ENCODE assay signal across 1 cellular context in the genomic region with DNA sequence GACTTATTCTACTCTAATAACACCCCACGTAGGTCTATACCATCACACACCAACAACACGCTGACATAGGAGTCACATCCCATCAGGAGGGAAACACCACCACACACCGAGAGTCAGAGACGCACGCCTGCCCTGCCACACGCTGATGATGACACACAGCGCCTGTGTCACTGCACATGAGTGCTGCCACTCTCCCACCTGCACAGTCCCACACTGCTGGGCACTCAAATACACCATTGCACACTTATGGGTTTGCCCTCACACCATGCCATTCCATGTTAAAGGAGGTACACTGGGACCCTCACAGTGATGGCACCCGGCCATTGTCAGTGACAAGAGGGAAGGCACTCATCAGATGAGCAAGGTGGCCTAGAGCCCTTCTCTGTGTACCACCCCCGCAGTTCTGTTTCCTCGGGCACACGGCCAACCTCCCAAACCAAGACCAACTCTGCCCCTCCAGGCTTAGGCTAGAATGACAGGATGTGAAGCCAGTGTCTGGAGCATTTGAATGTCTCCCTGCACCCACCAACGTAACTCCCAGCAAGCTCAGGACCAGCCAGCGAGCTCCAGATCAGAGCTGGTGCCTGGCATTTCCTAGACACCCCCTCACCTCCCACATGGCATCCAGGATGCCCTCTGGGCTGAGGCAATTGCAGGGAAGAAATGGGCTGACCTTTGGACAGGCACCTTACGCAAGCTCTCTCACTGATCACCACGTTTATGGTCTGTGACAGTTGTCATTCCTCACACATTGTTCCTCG.
TF ChIP-seq lines count a peak whose summit lies in the region.

No MANE protein-coding gene starts in this region.

TF ChIP-seq in H1, 55 proteins besides CTCF, POLR2A, EP300 and RAD21:
- TF ChIP-seq EZH2 (IDR thresholded peaks at IDR 0.05; ENCODE audit: low read depth, low read length, severe bottlenecking): no peak
- TF ChIP-seq EGR1 (IDR thresholded peaks at IDR 0.05; ENCODE audit: borderline replicate concordance, low read depth, low read length): peak; percentile 66; the same call in 1 of the 2 replicates
- no peak for TF ChIP-seq TAF1 (IDR thresholded peaks at IDR 0.05; ENCODE audit: low read depth, low read length)
- TF ChIP-seq, protein P1, sequence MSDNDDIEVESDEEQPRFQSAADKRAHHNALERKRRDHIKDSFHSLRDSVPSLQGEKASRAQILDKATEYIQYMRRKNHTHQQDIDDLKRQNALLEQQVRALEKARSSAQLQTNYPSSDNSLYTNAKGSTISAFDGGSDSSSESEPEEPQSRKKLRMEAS (IDR thresholded peaks at IDR 0.05): peak; percentile 16; the same call in 1 of the 2 replicates
- 0 out of 4 replicates have a peak, but pooled peaks of 1 of the 2 experiments have one; percentile 48 for TF ChIP-seq SIN3A (conservative IDR thresholded peaks at IDR 0.05 in 1 of 2, IDR thresholded peaks at IDR 0.05 in 1 of 2; ENCODE audit: low read depth in 1 of 2, low read length in 2 of 2)
TF ChIP-seq in H1: peak in this region for 3.
